ENCODE assay signal across 23 cellular contexts in genomic region chr7:103381280-103382061, GRCh38.
"Had no signal": no experiment of that assay in that cellular context is flagged by ENCODE, and none has a peak within 500 bp of the region (broad histone marks: within the 10 kb centered on the region; RNA-seq: fewer than 3 reads in every experiment).

No MANE protein-coding gene starts in this region.

- H3K36me3 ChIP-seq: breast epithelium, Peyer's patch, SJCRH30 had no signal

- H3K9ac ChIP-seq: SK-N-SH had no signal

- H3K27ac Mint-ChIP-seq: activated CD8-positive, alpha-beta T cell treated with anti-CD3 and anti-CD28 coated beads for 36 hours; activated naive CD4-positive, alpha-beta T cell treated with anti-CD3 and anti-CD28 coated beads, Interleukin-2, amount 50 U/mL, for 24 hours; activated T-helper 1 cell treated with anti-CD3 and anti-CD28 coated beads, Interleukin-12 subunit alpha, Interleukin-12 subunit beta, Interleukin-2, Interleukin-4 antibody, amounts not matched to agents 30 ng/mL and 10 ng/mL and 1 ng/mL, durations not matched to agents 14 hours and 24 hours and 36 hours had no signal

- H3K27me3 ChIP-seq: breast epithelium, Peyer's patch, SJCRH30 had no signal

- H3K9me2 ChIP-seq: SK-N-SH had no signal

- H3K4me3 ChIP-seq: breast epithelium, Peyer's patch, SJCRH30 had no signal

- H3K9me3 ChIP-seq: breast epithelium, Peyer's patch, SJCRH30, SK-N-SH had no signal

- H3K4me3 Mint-ChIP-seq: activated CD8-positive, alpha-beta T cell treated with anti-CD3 and anti-CD28 coated beads for 36 hours; activated naive CD4-positive, alpha-beta T cell treated with anti-CD3 and anti-CD28 coated beads, Interleukin-2, amount 50 U/mL, for 24 hours; activated T-helper 1 cell treated with anti-CD3 and anti-CD28 coated beads, Interleukin-12 subunit alpha, Interleukin-12 subunit beta, Interleukin-2, Interleukin-4 antibody, amounts not matched to agents 30 ng/mL and 10 ng/mL and 1 ng/mL, durations not matched to agents 14 hours and 24 hours and 36 hours had no signal

- ATAC-seq: activated CD8-positive, alpha-beta T cell treated with anti-CD3 and anti-CD28 coated beads for 36 hours had no signal

- H3K27me3 Mint-ChIP-seq: activated naive CD4-positive, alpha-beta T cell treated with anti-CD3 and anti-CD28 coated beads, Interleukin-2, amount 50 U/mL, for 24 hours had no signal

- H3K4me2 ChIP-seq: SK-N-SH had no signal

- H3K9me3 Mint-ChIP-seq: activated CD8-positive, alpha-beta T cell treated with anti-CD3 and anti-CD28 coated beads for 36 hours; activated naive CD4-positive, alpha-beta T cell treated with anti-CD3 and anti-CD28 coated beads, Interleukin-2, amount 50 U/mL, for 24 hours; activated T-helper 1 cell treated with anti-CD3 and anti-CD28 coated beads, Interleukin-12 subunit alpha, Interleukin-12 subunit beta, Interleukin-2, Interleukin-4 antibody, amounts not matched to agents 30 ng/mL and 10 ng/mL and 1 ng/mL, durations not matched to agents 14 hours and 24 hours and 36 hours had no signal

- H3K4me1 ChIP-seq: breast epithelium, Peyer's patch, SJCRH30 had no signal

- H3K4me1 Mint-ChIP-seq: activated naive CD4-positive, alpha-beta T cell treated with anti-CD3 and anti-CD28 coated beads, Interleukin-2, amount 50 U/mL, for 24 hours had no signal

- DNase-seq: activated CD4-positive, CD25-positive, alpha-beta regulatory T cell; activated CD8-positive, alpha-beta memory T cell treated with anti-CD3 and anti-CD28 coated beads, Interleukin-2, amount 50 U/mL, for 4 hours; activated CD8-positive, alpha-beta T cell treated with anti-CD3 and anti-CD28 coated beads for 36 hours; activated effector memory CD4-positive, alpha-beta T cell treated with Interleukin-2 at 50 U/mL for 16 hours; activated naive CD4-positive, alpha-beta T cell; aorta; central memory CD4-positive, alpha-beta T cell; MV-4-11; NCI-H1092 treated with DMSO at 0.1 percent for 48 hours; NCI-H1417 treated with DMSO at 0.1 percent for 48 hours; NCI-H1694; NCI-H2029 treated with DMSO at 0.1 percent for 48 hours; NCI-H510A treated with DMSO at 0.1 percent for 48 hours; Peyer's patch; Right ventricle myocardium superior; SJCRH30; SK-N-SH; T-helper 1 cell had no signal

- H3K36me3 Mint-ChIP-seq: activated naive CD4-positive, alpha-beta T cell treated with anti-CD3 and anti-CD28 coated beads, Interleukin-2, amount 50 U/mL, for 24 hours had no signal

- H3K27ac ChIP-seq: breast epithelium, Peyer's patch, RWPE1, SJCRH30, VCaP had no signal
